19 cellular contexts compared by ENCODE assay signal in genomic region chr21:44724166-44724565, GRCh38. TPM values are rescaled to one million over a fixed set of nuclear protein-coding genes. Genes with fewer than 3 reads are reported as not detected.
"Had no signal": no experiment of that assay in that cellular context is flagged by ENCODE, and none has a peak within 500 bp of the region (broad histone marks: within the 10 kb centered on the region; RNA-seq: fewer than 3 reads in every experiment).

No MANE protein-coding gene starts in this region.

- DNase-seq: activated CD4-positive, alpha-beta memory T cell treated with anti-CD3 and anti-CD28 coated beads, Interleukin-2, amount 10 ng/mL, durations not matched to agents 7 days and 5 days; activated CD4-positive, alpha-beta T cell treated with anti-CD3 and anti-CD28 coated beads for 1 hour; dorsolateral prefrontal cortex; esophagus squamous epithelium; foreskin fibroblast; glutamatergic neuron; left colon; ovary; stimulated activated CD4-positive, alpha-beta T cell treated with anti-CD3 and anti-CD28 coated beads, Interleukin-4, amount 100 ng/mL, for 24 hours; SW 1271; T-helper 9 cell; thyroid gland had no signal

- H3K27ac Mint-ChIP-seq: activated CD4-positive, alpha-beta memory T cell treated with anti-CD3 and anti-CD28 coated beads, Interleukin-2, amount 10 ng/mL, durations not matched to agents 7 days and 5 days; activated naive CD4-positive, alpha-beta T cell treated with anti-CD3 and anti-CD28 coated beads for 36 hours had no signal

- H3K27ac ChIP-seq: dorsolateral prefrontal cortex, esophagus squamous epithelium, ovary, thyroid gland, vagina had no signal

- H3K36me3 ChIP-seq: esophagus squamous epithelium, ovary, thyroid gland, vagina had no signal

- H3K4me3 ChIP-seq: dorsolateral prefrontal cortex, esophagus squamous epithelium, lung, ovary, thyroid gland, vagina had no signal

- H3K4me1 Mint-ChIP-seq: activated CD4-positive, alpha-beta memory T cell treated with anti-CD3 and anti-CD28 coated beads, Interleukin-2, amount 10 ng/mL, durations not matched to agents 7 days and 5 days had no signal

- H3K9me3 ChIP-seq: esophagus squamous epithelium, ovary, thyroid gland, vagina had no signal

- ATAC-seq: left colon had no signal

- H3K9me3 Mint-ChIP-seq: activated CD4-positive, alpha-beta memory T cell treated with anti-CD3 and anti-CD28 coated beads, Interleukin-2, amount 10 ng/mL, durations not matched to agents 7 days and 5 days; activated naive CD4-positive, alpha-beta T cell treated with anti-CD3 and anti-CD28 coated beads for 36 hours had no signal

- H3K4me3 Mint-ChIP-seq: activated CD4-positive, alpha-beta memory T cell treated with anti-CD3 and anti-CD28 coated beads, Interleukin-2, amount 10 ng/mL, durations not matched to agents 7 days and 5 days; activated naive CD4-positive, alpha-beta T cell treated with anti-CD3 and anti-CD28 coated beads for 36 hours had no signal

- H3K27me3 ChIP-seq: ovary, vagina had no signal

RNA-seq across cellular contexts. Expression of gene TSPEAR, which starts 12.8 kb away (rescaled TPM):
- total RNA-seq: activated CD4-positive, alpha-beta memory T cell treated with anti-CD3 and anti-CD28 coated beads, Interleukin-2, amount 10 ng/mL, durations not matched to agents 7 days and 5 days; activated naive CD4-positive, alpha-beta T cell treated with anti-CD3 and anti-CD28 coated beads for 36 hours; esophagus squamous epithelium; mononuclear cell; skeletal muscle tissue; vagina had no signal

RNA-seq across cellular contexts. Expression of gene KRTAP10-12, which starts 27.2 kb away (rescaled TPM):
- total RNA-seq: activated CD4-positive, alpha-beta memory T cell treated with anti-CD3 and anti-CD28 coated beads, Interleukin-2, amount 10 ng/mL, durations not matched to agents 7 days and 5 days; activated naive CD4-positive, alpha-beta T cell treated with anti-CD3 and anti-CD28 coated beads for 36 hours; cerebellum; dorsolateral prefrontal cortex; esophagus squamous epithelium; left colon; lung; mononuclear cell; ovary; skeletal muscle tissue; thyroid gland; vagina had no signal
- polyA plus RNA-seq: lung, neural cell, ovary had no signal

RNA-seq across cellular contexts. Expression of gene KRTAP12-1, which starts 42.2 kb away (rescaled TPM):
- total RNA-seq: activated CD4-positive, alpha-beta memory T cell treated with anti-CD3 and anti-CD28 coated beads, Interleukin-2, amount 10 ng/mL, durations not matched to agents 7 days and 5 days; activated naive CD4-positive, alpha-beta T cell treated with anti-CD3 and anti-CD28 coated beads for 36 hours; cerebellum; esophagus squamous epithelium; left colon; lung; mononuclear cell; ovary; skeletal muscle tissue; vagina had no signal
- polyA plus RNA-seq: lung, neural cell, ovary had no signal

RNA-seq across cellular contexts. Expression of gene KRTAP12-2, which starts 57.4 kb away (rescaled TPM):
- total RNA-seq: activated CD4-positive, alpha-beta memory T cell treated with anti-CD3 and anti-CD28 coated beads, Interleukin-2, amount 10 ng/mL, durations not matched to agents 7 days and 5 days; activated naive CD4-positive, alpha-beta T cell treated with anti-CD3 and anti-CD28 coated beads for 36 hours; cerebellum; dorsolateral prefrontal cortex; esophagus squamous epithelium; left colon; lung; mononuclear cell; ovary; skeletal muscle tissue; vagina had no signal
- polyA plus RNA-seq: lung, neural cell, ovary had no signal
